1 cellular context compared by ENCODE assay signal in the genomic region with DNA sequence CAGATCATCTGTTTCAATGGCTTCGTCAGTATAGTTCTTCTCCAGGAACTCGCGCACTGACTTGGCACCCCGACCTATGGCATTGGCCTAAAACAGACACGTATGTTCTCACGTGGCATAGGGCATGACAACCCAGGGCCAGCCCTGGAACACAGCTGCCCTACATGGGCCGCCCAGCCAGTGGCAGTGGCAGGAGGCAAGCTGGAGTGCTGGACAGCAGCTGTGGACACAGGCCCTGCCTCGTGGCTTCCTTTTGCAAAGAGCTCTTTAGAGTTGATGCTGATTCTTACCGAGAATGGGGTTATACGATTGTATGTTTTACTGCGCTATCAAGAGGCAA.
A peak's percentile ranks its signal among the peaks of the same experiment; 100 is the strongest.
TF ChIP-seq lines count a peak whose summit lies in the region.

No MANE protein-coding gene starts in this region.

TF ChIP-seq in A549, 52 proteins besides CTCF, POLR2A, EP300 and RAD21:
- TF ChIP-seq RFX5 (IDR thresholded peaks at IDR 0.05) = no peak
- TF ChIP-seq, protein P1, sequence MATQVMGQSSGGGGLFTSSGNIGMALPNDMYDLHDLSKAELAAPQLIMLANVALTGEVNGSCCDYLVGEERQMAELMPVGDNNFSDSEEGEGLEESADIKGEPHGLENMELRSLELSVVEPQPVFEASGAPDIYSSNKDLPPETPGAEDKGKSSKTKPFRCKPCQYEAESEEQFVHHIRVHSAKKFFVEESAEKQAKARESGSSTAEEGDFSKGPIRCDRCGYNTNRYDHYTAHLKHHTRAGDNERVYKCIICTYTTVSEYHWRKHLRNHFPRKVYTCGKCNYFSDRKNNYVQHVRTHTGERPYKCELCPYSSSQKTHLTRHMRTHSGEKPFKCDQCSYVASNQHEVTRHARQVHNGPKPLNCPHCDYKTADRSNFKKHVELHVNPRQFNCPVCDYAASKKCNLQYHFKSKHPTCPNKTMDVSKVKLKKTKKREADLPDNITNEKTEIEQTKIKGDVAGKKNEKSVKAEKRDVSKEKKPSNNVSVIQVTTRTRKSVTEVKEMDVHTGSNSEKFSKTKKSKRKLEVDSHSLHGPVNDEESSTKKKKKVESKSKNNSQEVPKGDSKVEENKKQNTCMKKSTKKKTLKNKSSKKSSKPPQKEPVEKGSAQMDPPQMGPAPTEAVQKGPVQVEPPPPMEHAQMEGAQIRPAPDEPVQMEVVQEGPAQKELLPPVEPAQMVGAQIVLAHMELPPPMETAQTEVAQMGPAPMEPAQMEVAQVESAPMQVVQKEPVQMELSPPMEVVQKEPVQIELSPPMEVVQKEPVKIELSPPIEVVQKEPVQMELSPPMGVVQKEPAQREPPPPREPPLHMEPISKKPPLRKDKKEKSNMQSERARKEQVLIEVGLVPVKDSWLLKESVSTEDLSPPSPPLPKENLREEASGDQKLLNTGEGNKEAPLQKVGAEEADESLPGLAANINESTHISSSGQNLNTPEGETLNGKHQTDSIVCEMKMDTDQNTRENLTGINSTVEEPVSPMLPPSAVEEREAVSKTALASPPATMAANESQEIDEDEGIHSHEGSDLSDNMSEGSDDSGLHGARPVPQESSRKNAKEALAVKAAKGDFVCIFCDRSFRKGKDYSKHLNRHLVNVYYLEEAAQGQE (IDR thresholded peaks at IDR 0.05) = no peak
- 0 out of 2 replicates have a peak, but pooled peaks have one; percentile 57 for TF ChIP-seq POLR2AphosphoS2 (conservative IDR thresholded peaks at IDR 0.05; ENCODE audit: low read length)
